ENCODE assay signal across 7 cellular contexts in genomic region chr16:57478396-57479024, GRCh38. TPM values are rescaled to one million over a fixed set of nuclear protein-coding genes. Genes with fewer than 3 reads are reported as not detected.
A peak's percentile ranks its signal among the peaks of the same experiment; 100 is the strongest.
DNase-seq lines count a peak whose midpoint lies in the region; TF ChIP-seq lines count a peak whose summit lies in the region.
"Had no signal": no experiment of that assay in that cellular context is flagged by ENCODE, and none has a peak within 500 bp of the region (broad histone marks: within the 10 kb centered on the region; RNA-seq: fewer than 3 reads in every experiment).

No MANE protein-coding gene starts in this region.

- TF ChIP-seq POLR2A in esophagus muscularis mucosa (IDR thresholded peaks at IDR 0.05; ENCODE audit: low read depth): no peak

- no peak for TF ChIP-seq EP300 in esophagus muscularis mucosa (IDR thresholded peaks at IDR 0.05)

- H3K4me3 ChIP-seq in HFF-Myc (replicated peaks; ENCODE audit: low read depth, low read length): peak overlapping the region; percentile 53
- peak overlapping the region; percentile 45 to 60 (median 52) for H3K4me3 ChIP-seq in esophagus muscularis mucosa
- peak overlapping the region; percentile 57 for H3K4me3 ChIP-seq in skeletal muscle cell (ENCODE audit: low read depth, low read length)

- peak overlapping the region in 2 of 4 donors; percentile 48 to 50 for H3K27ac ChIP-seq in esophagus muscularis mucosa (replicated peaks in 1 of 4)
- H3K27ac ChIP-seq: testis had no signal

- H3K9me3 ChIP-seq in esophagus muscularis mucosa: no peaks in the 10 kb centered on the region
- H3K9me3 ChIP-seq: testis had no signal

- TF ChIP-seq CTCF in HFF-Myc (IDR thresholded peaks at IDR 0.05; ENCODE audit: low read depth, low read length, missing control alignments): no peak
- TF ChIP-seq CTCF in esophagus muscularis mucosa (IDR thresholded peaks at IDR 0.05): no peak

- intact Hi-C loops in esophagus muscularis mucosa (cut with DNase I): no loop called here

- H3K4me1 ChIP-seq in esophagus muscularis mucosa: peaks cover 22 to 55% (median 52%) of the 10 kb centered on the region in 4 donors

- WGBS in esophagus muscularis mucosa: 70% methylated on average over 6 of the region's 8 CpGs

- H3K27me3 ChIP-seq in esophagus muscularis mucosa: no peaks in the 10 kb centered on the region
- H3K27me3 ChIP-seq: testis had no signal

- DNase-seq in HFF-Myc (ENCODE audit: extremely low read depth, low read depth) (no peak), esophagus muscularis mucosa (ENCODE audit: extremely low spot score) (no peak), skeletal muscle cell (ENCODE audit: low read depth) (no peak), retina (no peak), COR-L47 (lab: John Stamatoyannopoulos, UW) (no peak), NCI-H748 (lab: John Stamatoyannopoulos, UW; ENCODE audit: unreplicated experiment) (no peak)
- DNase-seq: testis had no signal

- H3K36me3 ChIP-seq in esophagus muscularis mucosa: peaks cover 5 to 18% (median 15%) of the 10 kb centered on the region in 4 donors

RNA-seq across cellular contexts. Expression of gene DOK4, which starts 7.8 kb away (rescaled TPM):
- 10 to 100 TPM; 14.5 to 36.7 (median 29.4) TPM for total RNA-seq in esophagus muscularis mucosa

RNA-seq across cellular contexts. Expression of gene POLR2C, which starts 16.0 kb away (rescaled TPM):
- 100 to 1,000 TPM in 3 of 4 donors, 10 to 100 TPM in 1; 95.5 to 154 (median 107) TPM for total RNA-seq in esophagus muscularis mucosa

RNA-seq across cellular contexts. Expression of gene COQ9, which starts 31.2 kb away (rescaled TPM):
- total RNA-seq in esophagus muscularis mucosa: 100 to 1,000 TPM in 2 of 4 donors, 10 to 100 TPM in 2; 77.2 to 115 (median 93.3) TPM

RNA-seq across cellular contexts. Expression of gene CIAPIN1, which starts 31.3 kb away (rescaled TPM):
- 10 to 100 TPM; 24.0 to 27.0 (median 26.0) TPM for total RNA-seq in esophagus muscularis mucosa

RNA-seq across cellular contexts. Expression of gene CCDC102A, which starts 57.9 kb away (rescaled TPM):
- total RNA-seq in esophagus muscularis mucosa: 10 to 100 TPM; 22.7 to 54.9 (median 36.9) TPM
